Comparison of ENCODE assay signal across 20 cellular contexts in genomic region chrX:2390754-2391153, GRCh38.
DNase-seq lines count a peak whose midpoint lies in the region; ATAC-seq, FAIRE-seq and TF ChIP-seq lines count a peak whose summit lies in the region.
"Had no signal": no experiment of that assay in that cellular context is flagged by ENCODE, and none has a peak within 500 bp of the region (broad histone marks: within the 10 kb centered on the region; RNA-seq: fewer than 3 reads in every experiment).

No MANE protein-coding gene starts in this region.

- H3K27ac Mint-ChIP-seq in MCF 10A (ENCODE audit: low read depth, unreplicated experiment), result no peak overlapping the region
- H3K27ac Mint-ChIP-seq: CD4-positive, alpha-beta T cell; IgD-negative memory B cell had no signal

- H3K27me3 Mint-ChIP-seq in MCF 10A (ENCODE audit: insufficient read depth, unreplicated experiment), result no peaks in the 10 kb centered on the region
- H3K27me3 Mint-ChIP-seq: CD4-positive, alpha-beta T cell; IgD-negative memory B cell had no signal

- H3K27me3 ChIP-seq in mammary epithelial cell (ENCODE audit: insufficient read depth, low read length) (no peaks in the 10 kb centered on the region), K562 (ENCODE audit: control insufficient read depth in 2 of 2, insufficient read depth in 2 of 2, low read length in 2 of 2) (no peaks in the 10 kb centered on the region)
- H3K27me3 ChIP-seq: BLaER1 treated with 17β-estradiol and CSF1 and Interleukin-3, amounts not matched to agents 10 nM and 100 nM had no signal

- H4K20me1 ChIP-seq in mammary epithelial cell (ENCODE audit: insufficient read depth, low read length), result no peaks in the 10 kb centered on the region
- no peaks in the 10 kb centered on the region for H4K20me1 ChIP-seq in K562 (replicated peaks; ENCODE audit: control insufficient read depth, insufficient read depth, low read length)

- H3K9me3 ChIP-seq in mammary epithelial cell (replicated peaks; ENCODE audit: insufficient read depth, low read length) (peaks cover 4% of the 10 kb centered on the region), HEK293 (ENCODE audit: control insufficient read depth, insufficient read depth, low read depth, low read length) (peaks cover 5% of the 10 kb centered on the region; the same call in 1 of the 2 replicates), K562 (replicated peaks; ENCODE audit: control insufficient read depth, insufficient read depth, low read depth, low read length) (no peaks in the 10 kb centered on the region)

- no peak for TF ChIP-seq CTCF in MCF 10A (IDR thresholded peaks at IDR 0.05; ENCODE audit: unreplicated experiment)
- no peak for TF ChIP-seq CTCF in mammary epithelial cell (conservative IDR thresholded peaks at IDR 0.05 in 1 of 2, IDR thresholded peaks at IDR 0.05 in 1 of 2; ENCODE audit: extremely low read depth in 1 of 2, insufficient read depth in 1 of 2, low read depth in 1 of 2, low read length in 2 of 2)
- no peak for TF ChIP-seq CTCF in HEK293 (tag by site-specific recombination; IDR thresholded peaks at IDR 0.05)
- no peak for TF ChIP-seq CTCF in K562 (IDR thresholded peaks at IDR 0.05 in 2 of 3, conservative IDR thresholded peaks at IDR 0.05 in 1 of 3; ENCODE audit: insufficient read depth in 2 of 3, low read depth in 1 of 3, low read length in 3 of 3)

- H3K4me2 ChIP-seq in mammary epithelial cell (ENCODE audit: insufficient read depth, low read depth, low read length) (no peak overlapping the region), K562 (ENCODE audit: insufficient read depth, low read length) (no peak overlapping the region)
- H3K4me2 ChIP-seq: BLaER1 treated with 17β-estradiol and CSF1 and Interleukin-3, amounts not matched to agents 10 nM and 100 nM had no signal

- ATAC-seq in K562, result no peak
- ATAC-seq in GM21381 (IDR thresholded peaks at IDR 0.05; ENCODE audit: unreplicated experiment), result no peak

- TF ChIP-seq RAD21 in K562 (CRISPR knock-in tag; conservative IDR thresholded peaks at IDR 0.05 in 1 of 2, IDR thresholded peaks at IDR 0.05 in 1 of 2), result no peak

- BruUV-seq in MCF 10A (replicated peaks; lab: Mats Ljungman, UMichigan), result TSS peak; percentile 52
- no TSS peak for BruUV-seq in mammary epithelial cell (replicated peaks; lab: Mats Ljungman, UMichigan)
- BruUV-seq in K562 (replicated peaks; lab: Mats Ljungman, UMichigan), result no TSS peak

- TF ChIP-seq POLR2A in K562 (conservative IDR thresholded peaks at IDR 0.05), result no peak

- WGBS in mammary epithelial cell (ENCODE audit: low coverage, missing lambda C conversion rate), result 76% methylated on average over 5 of the region's 5 CpGs
- 88% methylated on average over 4 of the region's 5 CpGs for WGBS in K562 (ENCODE audit: insufficient coverage, low coverage, missing lambda C conversion rate)

- H3K4me1 Mint-ChIP-seq in MCF 10A (ENCODE audit: insufficient read depth, unreplicated experiment), result peaks cover 6% of the 10 kb centered on the region

- intact Hi-C loops in MCF 10A (cut with micrococcal nuclease) (loop anchor here (5.0 kb wide), 1 partner anchor 202 kb away; no protein-coding TSS in a partner anchor), mammary epithelial cell (cut with micrococcal nuclease) (no loop called here), K562 (cut with micrococcal nuclease) (no loop called here)

- H3K9ac ChIP-seq in mammary epithelial cell (ENCODE audit: insufficient read depth, low read length), result no peak overlapping the region
- H3K9ac ChIP-seq in K562 (ENCODE audit: insufficient read depth in 1 of 2, low read depth in 2 of 2, low read length in 2 of 2), result no peak overlapping the region
- H3K9ac ChIP-seq: BLaER1 treated with 17β-estradiol and CSF1 and Interleukin-3, amounts not matched to agents 10 nM and 100 nM had no signal

- CTCF ChIA-PET in MCF 10A (lab: Yijun Ruan, JAX) (no interaction called here), mammary epithelial cell (lab: Charles Lee; ENCODE audit: low non-redundant PET) (no interaction called here), HEK293 (lab: Yijun Ruan, JAX) (no interaction called here), K562 (lab: Yijun Ruan, JAX; ENCODE audit: low intra/inter-chr PET ratio) (no interaction called here)

- FAIRE-seq in K562 (lab: Jason Lieb, UNC), result no peak
- FAIRE-seq: G401.6 had no signal

- H3K4me3 ChIP-seq in mammary epithelial cell (replicated peaks in 1 of 3; ENCODE audit: insufficient read depth in 1 of 3, low read depth in 2 of 3, low read length in 3 of 3) (no peak overlapping the region), HEK293 (ENCODE audit: low read depth, low read length) (no peak overlapping the region), K562 (no peak overlapping the region)

- no peak overlapping the region for H2AFZ ChIP-seq in mammary epithelial cell (ENCODE audit: low read depth, low read length)
- H2AFZ ChIP-seq in K562 (ENCODE audit: low read depth, low read length), result no peak overlapping the region

- no peak overlapping the region for H3K27ac ChIP-seq in mammary epithelial cell (ENCODE audit: insufficient read depth, low read depth, low read length)
- no peak overlapping the region for H3K27ac ChIP-seq in HEK293 (ENCODE audit: extremely low read depth, low read depth, low read length)
- H3K27ac ChIP-seq in K562 (ENCODE audit: extremely low read depth, low read depth, low read length), result no peak overlapping the region
- H3K27ac ChIP-seq: BLaER1 treated with 17β-estradiol and CSF1 and Interleukin-3, amounts not matched to agents 10 nM and 100 nM had no signal

- POLR2A ChIA-PET in MCF 10A (lab: Yijun Ruan, JAX) (no interaction called here), HEK293 (lab: Yijun Ruan, JAX) (no interaction called here), K562 (lab: Yijun Ruan, JAX) (no interaction called here)

- DNase-seq in MCF 10A (ENCODE audit: unreplicated experiment) (no peak), mammary epithelial cell (no peak), K562 (ENCODE audit: extremely low read depth in 1 of 4, low spot score in 3 of 4) (no peak), cerebellar nuclear complex (lab: John Stamatoyannopoulos, UW) (no peak)
- no peak for DNase-seq in activated CD8-positive, alpha-beta memory T cell treated with anti-CD3 and anti-CD28 coated beads for 24 hours
- DNase-seq: 8988T; CD4-positive, alpha-beta T cell; DMS53; H7; HFFc6; MV-4-11; NCI-H1105 treated with DMSO at 0.1 percent for 48 hours; NCI-H2029; NCI-H526 treated with DMSO at 0.1 percent for 48 hours; SHP77 had no signal

- H3K4me1 ChIP-seq in mammary epithelial cell (ENCODE audit: insufficient read depth, low read length) (peaks cover 4% of the 10 kb centered on the region), HEK293 (ENCODE audit: control insufficient read depth, insufficient read depth, low read length) (no peaks in the 10 kb centered on the region; the same call in 1 of the 2 replicates), K562 (replicated peaks in 1 of 2; ENCODE audit: control insufficient read depth in 2 of 2, insufficient read depth in 2 of 2, low read length in 2 of 2) (peaks cover 0 to 4% of the 10 kb centered on the region in 2 experiments; a peak in 3 of 5 replicates)
- H3K4me1 ChIP-seq: BLaER1 treated with 17β-estradiol and CSF1 and Interleukin-3, amounts not matched to agents 10 nM and 100 nM had no signal

- no peaks in the 10 kb centered on the region for H3K9me1 ChIP-seq in K562 (ENCODE audit: control insufficient read depth, insufficient read depth, low read length)

- dilution Hi-C loops in mammary epithelial cell (cut with HindIII; ENCODE audit: low sequenced_read_pairs), result no loop called here

- no peaks in the 10 kb centered on the region for H3K79me2 ChIP-seq in mammary epithelial cell (ENCODE audit: insufficient read depth, low read length)
- no peaks in the 10 kb centered on the region for H3K79me2 ChIP-seq in K562 (ENCODE audit: control insufficient read depth, insufficient read depth, low read length)

- no peak overlapping the region for H3K4me3 Mint-ChIP-seq in MCF 10A (ENCODE audit: unreplicated experiment)
- H3K4me3 Mint-ChIP-seq: CD4-positive, alpha-beta T cell; IgD-negative memory B cell had no signal

- in situ Hi-C loops in mammary epithelial cell (cut with MboI; ENCODE audit: low sequenced_read_pairs in 2 of 2) (no loop called here), K562 (cut with MboI) (no loop called here)

- TF ChIP-seq EP300 in K562 (IDR thresholded peaks at IDR 0.05; ENCODE audit: low read length), result no peak

- H3K36me3 Mint-ChIP-seq in MCF 10A (ENCODE audit: insufficient read depth, unreplicated experiment), result peaks cover 22% of the 10 kb centered on the region

- H3K36me3 ChIP-seq in mammary epithelial cell (ENCODE audit: insufficient read depth, low read length) (no peaks in the 10 kb centered on the region), HEK293 (ENCODE audit: control insufficient read depth in 2 of 2, insufficient read depth in 1 of 2, low read length in 2 of 2) (peaks cover 0 to 7% of the 10 kb centered on the region in 2 experiments; a peak in 2 of 3 replicates), K562 (ENCODE audit: control insufficient read depth, insufficient read depth, low read length) (peaks cover 4% of the 10 kb centered on the region; the same call in 2 of the 3 replicates)

- H3K9me3 Mint-ChIP-seq in MCF 10A (ENCODE audit: unreplicated experiment), result no peaks in the 10 kb centered on the region

TF ChIP-seq in HEK293, 187 proteins besides CTCF, POLR2A, EP300 and RAD21 (continues in another document):
- TF ChIP-seq ZNF114 (tag by site-specific recombination; IDR thresholded peaks at IDR 0.05), result no peak
- no peak for TF ChIP-seq MYNN (tag by site-specific recombination; IDR thresholded peaks at IDR 0.05; ENCODE audit: borderline replicate concordance)
- TF ChIP-seq ZNF580 (tag by site-specific recombination; IDR thresholded peaks at IDR 0.05), result peak; percentile 93

TF ChIP-seq in K562, 482 proteins besides CTCF, POLR2A, EP300 and RAD21 (continues in another document):
- TF ChIP-seq HDAC2 (IDR thresholded peaks at IDR 0.05), result 0 out of 2 replicates have a peak, but pooled peaks have one; percentile 38
- peak; percentile 57 for TF ChIP-seq CHD4 (IDR thresholded peaks at IDR 0.05; ENCODE audit: insufficient read depth, insufficient replicate concordance, low read depth, low read length, poor library complexity, severe bottlenecking)
- TF ChIP-seq KDM2B (CRISPR knock-in tag; IDR thresholded peaks at IDR 0.05), result no peak
- TF ChIP-seq ZNF146 (CRISPR knock-in tag; IDR thresholded peaks at IDR 0.05; ENCODE audit: unreplicated experiment), result peak; percentile 98
- TF ChIP-seq ADNP (tag; IDR thresholded peaks at IDR 0.05), result peak; percentile 54; the same call in 1 of the 2 replicates
- TF ChIP-seq HDAC6 (IDR thresholded peaks at IDR 0.05; ENCODE audit: low read depth, low read length), result no peak
- TF ChIP-seq KDM1A (IDR thresholded peaks at IDR 0.05), result peak; percentile 64 to 69; a peak in 2 of 4 replicates
- TF ChIP-seq SMARCA5 (IDR thresholded peaks at IDR 0.05), result peak; percentile 78
- no peak for TF ChIP-seq ZKSCAN3 (CRISPR knock-in tag; IDR thresholded peaks at IDR 0.05)
- no peak for TF ChIP-seq HNRNPL (IDR thresholded peaks at IDR 0.05; ENCODE audit: low read depth, low read length)
- no peak for TF ChIP-seq GTF2F1 (IDR thresholded peaks at IDR 0.05; ENCODE audit: low read depth, low read length)
- peak; percentile 84 for TF ChIP-seq RBM25 (IDR thresholded peaks at IDR 0.05; ENCODE audit: low read depth, low read length, severe bottlenecking)
- TF ChIP-seq FOXA1 (IDR thresholded peaks at IDR 0.05; ENCODE audit: borderline replicate concordance), result no peak
